Comparison of ENCODE assay signal across 8 cellular contexts in the genomic region with DNA sequence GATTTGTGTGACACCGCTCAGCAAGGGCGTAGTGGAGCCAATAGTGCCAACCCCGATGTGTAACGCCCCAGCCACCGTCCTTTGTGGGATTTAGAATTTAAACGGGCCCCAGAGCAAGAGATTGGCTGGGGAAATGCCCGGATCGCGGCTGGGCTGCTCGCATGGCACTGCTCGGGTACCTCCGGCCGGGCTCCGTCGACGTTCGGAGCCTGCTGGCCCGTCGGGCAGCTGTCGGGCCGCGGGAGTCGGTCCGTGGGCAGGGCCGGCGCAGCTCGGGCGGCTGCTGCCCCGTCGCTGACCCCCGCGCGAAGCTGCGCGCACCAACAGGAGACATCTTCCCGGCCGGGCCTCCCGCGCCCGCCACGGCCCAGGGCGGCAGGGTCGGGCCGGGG. TPM values are rescaled to one million over a fixed set of nuclear protein-coding genes. Genes with fewer than 3 reads are reported as not detected.
A peak's percentile ranks its signal among the peaks of the same experiment; 100 is the strongest.
DNase-seq lines count a peak whose midpoint lies in the region; ATAC-seq and TF ChIP-seq lines count a peak whose summit lies in the region.

No MANE protein-coding gene starts in this region.

- DNase-seq in CD4-positive, alpha-beta memory T cell = peak; percentile 27 to 62 (median 35)
- DNase-seq in Kasumi-1 (lab: John Stamatoyannopoulos, UW) (peak; percentile 44 to 54), glutamatergic neuron (peak; percentile 33), NK-92 (lab: John Stamatoyannopoulos, UW; ENCODE audit: unreplicated experiment) (no peak), MV-4-11 (lab: John Stamatoyannopoulos, UW) (no peak)
- DNase-seq in activated effector memory CD4-positive, alpha-beta T cell treated with Interleukin-2 at 50 U/mL for 16 hours = peak; percentile 25

- H2AFZ ChIP-seq in parathyroid adenoma = peak overlapping the region; percentile 60

- H3K36me3 ChIP-seq in CD4-positive, alpha-beta memory T cell (ENCODE audit: insufficient read depth, low read length) = no peaks in the 10 kb centered on the region
- H3K36me3 ChIP-seq in parathyroid adenoma (ENCODE audit: control insufficient read depth, insufficient read depth, low read length) = no peaks in the 10 kb centered on the region

- no peaks in the 10 kb centered on the region for H3K27me3 Mint-ChIP-seq in CD4-positive, alpha-beta memory T cell
- H3K27me3 Mint-ChIP-seq in glutamatergic neuron (ENCODE audit: unreplicated experiment) = peaks cover 7% of the 10 kb centered on the region

- peak overlapping the region; percentile 87 to 95 (median 92) for H3K27ac Mint-ChIP-seq in CD4-positive, alpha-beta memory T cell
- H3K27ac Mint-ChIP-seq in glutamatergic neuron (ENCODE audit: unreplicated experiment) = no peak overlapping the region

- peaks cover 13 to 29% (median 18%) of the 10 kb centered on the region in 4 donors for H3K4me1 Mint-ChIP-seq in CD4-positive, alpha-beta memory T cell
- peaks cover 5% of the 10 kb centered on the region for H3K4me1 Mint-ChIP-seq in glutamatergic neuron (ENCODE audit: low read depth, unreplicated experiment)

- peaks cover 0 to 20% of the 10 kb centered on the region in 2 donors for H3K36me3 Mint-ChIP-seq in CD4-positive, alpha-beta memory T cell
- no peaks in the 10 kb centered on the region for H3K36me3 Mint-ChIP-seq in glutamatergic neuron (ENCODE audit: unreplicated experiment)

- no peaks in the 10 kb centered on the region for H3K27me3 ChIP-seq in CD4-positive, alpha-beta memory T cell (ENCODE audit: insufficient read depth, low read length)
- no peaks in the 10 kb centered on the region for H3K27me3 ChIP-seq in parathyroid adenoma (ENCODE audit: control insufficient read depth, insufficient read depth, low read length)

- no peak overlapping the region for H3K4me2 ChIP-seq in parathyroid adenoma (ENCODE audit: low read length)

- peak overlapping the region in 1 of 2 donors; percentile 29 for H3K4me3 ChIP-seq in CD4-positive, alpha-beta memory T cell (ENCODE audit: low read length in 2 of 2)
- no peak overlapping the region for H3K4me3 ChIP-seq in parathyroid adenoma (ENCODE audit: low read depth, low read length)

- intact Hi-C loops in CD4-positive, alpha-beta memory T cell (cut with micrococcal nuclease) = loop anchor here (1.0 to 5.0 kb wide), 3 partner anchors 51 to 200 kb away; a partner anchor contains a TSS

- H3K27ac ChIP-seq in CD4-positive, alpha-beta memory T cell (ENCODE audit: low read depth, low read length) = peak overlapping the region; percentile 31
- no peak overlapping the region for H3K27ac ChIP-seq in parathyroid adenoma

- H3K4me1 ChIP-seq in CD4-positive, alpha-beta memory T cell (ENCODE audit: insufficient read depth, low read length) = peaks cover 19% of the 10 kb centered on the region
- no peaks in the 10 kb centered on the region for H3K4me1 ChIP-seq in parathyroid adenoma

- H3K9me3 ChIP-seq in CD4-positive, alpha-beta memory T cell (ENCODE audit: control insufficient read depth in 1 of 2, low read length in 2 of 2) = no peaks in the 10 kb centered on the region
- H3K9me3 ChIP-seq in parathyroid adenoma (ENCODE audit: control insufficient read depth, low read length) = no peaks in the 10 kb centered on the region

- CTCF ChIA-PET in CD4-positive, alpha-beta memory T cell (lab: Charles Lee; ENCODE audit: partially characterized antibody) = interaction anchor here (1.5 to 2.3 kb wide), 2 partner anchors 34 to 36 kb away, joined by 4 to 6 read pairs; no protein-coding TSS in a partner anchor

- POLR2A ChIA-PET in CD4-positive, alpha-beta memory T cell (lab: Charles Lee; ENCODE audit: partially characterized antibody) = interaction anchor here (1.0 to 2.7 kb wide), 4 partner anchors 13 to 235 kb away, joined by 3 to 22 read pairs (median 6); a partner anchor contains a TSS

- peaks cover under 1% of the 10 kb centered on the region for H3K79me2 ChIP-seq in parathyroid adenoma

- no peak for ATAC-seq in HG02763 (IDR thresholded peaks at IDR 0.05; ENCODE audit: unreplicated experiment)

- TF ChIP-seq CTCF in glutamatergic neuron (IDR thresholded peaks at IDR 0.05; ENCODE audit: partially characterized antibody, unreplicated experiment) = no peak
- TF ChIP-seq CTCF in parathyroid adenoma (IDR thresholded peaks at IDR 0.05) = no peak

- H3K9ac ChIP-seq in parathyroid adenoma = no peak overlapping the region

- no peaks in the 10 kb centered on the region for H3K9me3 Mint-ChIP-seq in CD4-positive, alpha-beta memory T cell
- peaks cover 7% of the 10 kb centered on the region for H3K9me3 Mint-ChIP-seq in glutamatergic neuron (ENCODE audit: unreplicated experiment)

- peak overlapping the region; percentile 85 to 90 (median 88) for H3K4me3 Mint-ChIP-seq in CD4-positive, alpha-beta memory T cell
- peak overlapping the region; percentile 75 for H3K4me3 Mint-ChIP-seq in glutamatergic neuron (ENCODE audit: unreplicated experiment)

RNA-seq across cellular contexts. Expression of a gene that starts 1.4 kb away (rescaled TPM):
- total RNA-seq in CD4-positive, alpha-beta memory T cell = 100 to 1,000 TPM; 193 to 200 TPM
- polyA plus RNA-seq in CD4-positive, alpha-beta memory T cell = 10 to 100 TPM; 14.0 to 17.3 TPM
- total RNA-seq in glutamatergic neuron (ENCODE audit: unreplicated experiment) = 71.0 TPM

Comparison
In these comparisons a context has a peak if more than half of its experiments do, and no peak if none do; other contexts are left out.
1. DNase-seq: peak in CD4-positive, alpha-beta memory T cell (5 of 5), Kasumi-1 (2 of 2), activated effector memory CD4-positive, alpha-beta T cell treated with Interleukin-2 at 50 U/mL for 16 hours (single experiment) and glutamatergic neuron (single experiment); none in NK-92 (single experiment) and MV-4-11 (single experiment).